Comparison of ENCODE assay signal across 1 cellular context in the genomic region with DNA sequence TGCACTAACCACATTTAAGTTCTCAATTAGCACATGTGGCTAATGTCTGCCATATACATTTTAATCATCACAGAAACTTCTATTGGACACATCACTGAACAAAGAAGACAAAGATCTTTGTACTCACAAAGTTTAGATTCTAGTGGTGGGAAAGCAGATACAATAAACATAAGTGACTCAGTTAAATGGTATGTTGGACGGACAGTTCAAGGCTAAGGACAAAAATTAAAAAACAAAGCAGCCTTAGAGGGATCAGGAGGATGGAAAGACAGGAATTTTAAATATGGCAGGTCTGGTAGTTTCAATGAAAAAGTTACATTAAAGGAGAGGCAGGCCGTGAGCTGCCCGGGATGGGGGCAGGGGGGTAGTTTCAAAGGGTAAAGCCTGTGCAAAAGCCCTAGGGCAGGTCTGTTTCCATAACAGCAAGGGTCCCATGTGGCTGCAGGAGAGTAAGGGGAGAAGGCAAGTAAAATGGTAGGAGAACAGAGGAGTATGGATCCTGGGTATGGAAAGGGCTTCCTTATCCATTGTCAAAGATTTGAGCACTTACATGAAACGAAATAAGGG.
TF ChIP-seq lines count a peak whose summit lies in the region.

No MANE protein-coding gene starts in this region.

TF ChIP-seq in HepG2, 621 proteins besides CTCF, POLR2A, EP300 and RAD21 (continued from another document):
- TF ChIP-seq ZNF782 (CRISPR knock-in tag; IDR thresholded peaks at IDR 0.05; ENCODE audit: borderline replicate concordance) (no peak), ZEB1 (IDR thresholded peaks at IDR 0.05; ENCODE audit: insufficient replicate concordance, low read depth) (no peak), ZNF644 (CRISPR knock-in tag; IDR thresholded peaks at IDR 0.05; ENCODE audit: low read depth) (no peak; the same call in none of the 2 replicates), NR2C2 (CRISPR knock-in tag; IDR thresholded peaks at IDR 0.05; ENCODE audit: borderline replicate concordance) (no peak), NR2F1 (CRISPR knock-in tag; IDR thresholded peaks at IDR 0.05) (no peak)
- TF ChIP-seq, protein P1, sequence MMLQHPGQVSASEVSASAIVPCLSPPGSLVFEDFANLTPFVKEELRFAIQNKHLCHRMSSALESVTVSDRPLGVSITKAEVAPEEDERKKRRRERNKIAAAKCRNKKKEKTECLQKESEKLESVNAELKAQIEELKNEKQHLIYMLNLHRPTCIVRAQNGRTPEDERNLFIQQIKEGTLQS (CRISPR knock-in tag; IDR thresholded peaks at IDR 0.05), result 0 out of 2 replicates have a peak, but pooled peaks have one; percentile 42
- TF ChIP-seq, protein P2, sequence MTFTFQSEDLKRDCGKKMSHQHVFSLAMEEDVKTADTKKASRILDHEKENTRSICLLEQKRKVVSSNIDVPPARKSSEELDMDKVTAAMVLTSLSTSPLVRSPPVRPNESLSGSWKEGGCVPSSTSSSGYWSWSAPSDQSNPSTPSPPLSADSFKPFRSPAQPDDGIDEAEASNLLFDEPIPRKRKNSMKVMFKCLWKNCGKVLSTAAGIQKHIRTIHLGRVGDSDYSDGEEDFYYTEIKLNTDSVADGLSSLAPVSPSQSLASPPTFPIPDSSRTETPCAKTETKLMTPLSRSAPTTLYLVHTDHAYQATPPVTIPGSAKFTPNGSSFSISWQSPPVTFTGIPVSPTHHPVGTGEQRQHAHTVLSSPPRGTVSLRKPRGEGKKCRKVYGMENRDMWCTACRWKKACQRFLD (CRISPR knock-in tag; IDR thresholded peaks at IDR 0.05; ENCODE audit: borderline replicate concordance), result no peak
- TF ChIP-seq, protein P3, sequence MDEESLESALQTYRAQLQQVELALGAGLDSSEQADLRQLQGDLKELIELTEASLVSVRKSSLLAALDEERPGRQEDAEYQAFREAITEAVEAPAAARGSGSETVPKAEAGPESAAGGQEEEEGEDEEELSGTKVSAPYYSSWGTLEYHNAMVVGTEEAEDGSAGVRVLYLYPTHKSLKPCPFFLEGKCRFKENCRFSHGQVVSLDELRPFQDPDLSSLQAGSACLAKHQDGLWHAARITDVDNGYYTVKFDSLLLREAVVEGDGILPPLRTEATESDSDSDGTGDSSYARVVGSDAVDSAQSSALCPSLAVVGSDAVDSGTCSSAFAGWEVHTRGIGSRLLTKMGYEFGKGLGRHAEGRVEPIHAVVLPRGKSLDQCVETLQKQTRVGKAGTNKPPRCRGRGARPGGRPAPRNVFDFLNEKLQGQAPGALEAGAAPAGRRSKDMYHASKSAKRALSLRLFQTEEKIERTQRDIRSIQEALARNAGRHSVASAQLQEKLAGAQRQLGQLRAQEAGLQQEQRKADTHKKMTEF (CRISPR knock-in tag; IDR thresholded peaks at IDR 0.05), result peak; percentile 47
